Comparison of ENCODE assay signal across 17 cellular contexts in genomic region chr2:169012812-169013627, GRCh38. TPM values are rescaled to one million over a fixed set of nuclear protein-coding genes. Genes with fewer than 3 reads are reported as not detected.
DNase-seq lines count a peak whose midpoint lies in the region; ATAC-seq and TF ChIP-seq lines count a peak whose summit lies in the region.
"Had no signal": no experiment of that assay in that cellular context is flagged by ENCODE, and none has a peak within 500 bp of the region (broad histone marks: within the 10 kb centered on the region; RNA-seq: fewer than 3 reads in every experiment).

No MANE protein-coding gene starts in this region.

- DNase-seq in activated CD4-positive, alpha-beta T cell treated with anti-CD3 and anti-CD28 coated beads, Interleukin-2, amount 10 ng/mL, durations not matched to agents 24 days and 14 days = no peak
- DNase-seq in activated CD4-positive, alpha-beta T cell treated with anti-CD3 and anti-CD28 coated beads for 1 hour = no peak
- peak; percentile 71 to 87 for DNase-seq in cardiac fibroblast (ENCODE audit: low read depth in 2 of 2)
- no peak for DNase-seq in heart right ventricle
- no peak for DNase-seq in foreskin fibroblast
- no peak for DNase-seq in central memory CD4-positive, alpha-beta T cell
- DNase-seq in upper lobe of right lung = no peak
- DNase-seq: 8988T; activated CD8-positive, alpha-beta T cell treated with anti-CD3 and anti-CD28 coated beads, Interleukin-2, amount 10 ng/mL, durations not matched to agents 7 days and 5 days; CD4-positive, CD25-positive, alpha-beta regulatory T cell; glutamatergic neuron; NCI-H1048; NCI-H2227 treated with DMSO at 0.1 percent for 48 hours; posterior cingulate gyrus had no signal

- intact Hi-C loops in activated CD4-positive, alpha-beta T cell treated with anti-CD3 and anti-CD28 coated beads, Interleukin-2, amount 10 ng/mL, durations not matched to agents 24 days and 14 days (cut with micrococcal nuclease) = loop anchor here (2.0 kb wide), 1 partner anchor 60 kb away; no protein-coding TSS in a partner anchor
- intact Hi-C loops in heart right ventricle (cut with DNase I) (loop anchor here in 1 of 10 donors (5.0 kb wide), 1 partner anchor 59 kb away; no protein-coding TSS in a partner anchor), upper lobe of right lung (cut with DNase I) (no loop called here)

- H3K4me3 ChIP-seq in cardiac fibroblast (replicated peaks in 1 of 2; ENCODE audit: low read depth in 2 of 2, low read length in 2 of 2) (no peak overlapping the region), heart right ventricle (no peak overlapping the region), skeletal muscle satellite cell (ENCODE audit: low read length) (no peak overlapping the region), foreskin fibroblast (ENCODE audit: low read depth in 1 of 2, low read length in 2 of 2) (no peak overlapping the region), upper lobe of right lung (no peak overlapping the region)
- H3K4me3 ChIP-seq: GM12878 had no signal

- H3K27ac Mint-ChIP-seq in activated CD4-positive, alpha-beta T cell treated with anti-CD3 and anti-CD28 coated beads, Interleukin-2, amount 10 ng/mL, durations not matched to agents 24 days and 14 days = peak overlapping the region; percentile 56
- H3K27ac Mint-ChIP-seq: activated CD8-positive, alpha-beta T cell treated with anti-CD3 and anti-CD28 coated beads, Interleukin-2, amount 10 ng/mL, durations not matched to agents 7 days and 5 days; CD4-positive, CD25-positive, alpha-beta regulatory T cell had no signal

- WGBS in heart right ventricle, 2 donors = 46 to 54% methylated on average over 6 of the region's 6 CpGs

- H3K27ac ChIP-seq in heart right ventricle = peak overlapping the region in 7 of 10 donors; percentile 5 to 78 (median 55)
- H3K27ac ChIP-seq in upper lobe of right lung = no peak overlapping the region

- no peaks in the 10 kb centered on the region for H3K27me3 ChIP-seq in heart right ventricle
- H3K27me3 ChIP-seq in skeletal muscle satellite cell (ENCODE audit: control insufficient read depth, insufficient read depth, low read length) = no peaks in the 10 kb centered on the region
- no peaks in the 10 kb centered on the region for H3K27me3 ChIP-seq in upper lobe of right lung

- peaks cover 2% of the 10 kb centered on the region for H3K36me3 Mint-ChIP-seq in activated CD4-positive, alpha-beta T cell treated with anti-CD3 and anti-CD28 coated beads, Interleukin-2, amount 10 ng/mL, durations not matched to agents 24 days and 14 days (ENCODE audit: low read depth)
- H3K36me3 Mint-ChIP-seq: CD4-positive, CD25-positive, alpha-beta regulatory T cell had no signal

- no peak for TF ChIP-seq CTCF in cardiac fibroblast (IDR thresholded peaks at IDR 0.05; ENCODE audit: low read depth, low read length)
- no peak for TF ChIP-seq CTCF in heart right ventricle (IDR thresholded peaks at IDR 0.05)
- no peak for TF ChIP-seq CTCF in foreskin fibroblast (IDR thresholded peaks at IDR 0.05; ENCODE audit: low read depth, low read length)
- TF ChIP-seq CTCF in upper lobe of right lung (IDR thresholded peaks at IDR 0.05) = no peak

- H3K4me1 ChIP-seq in heart right ventricle (peaks cover 0 to 18% (median 6%) of the 10 kb centered on the region in 9 donors), skeletal muscle satellite cell (ENCODE audit: control insufficient read depth, insufficient read depth, low read length) (peaks cover 39% of the 10 kb centered on the region), upper lobe of right lung (no peaks in the 10 kb centered on the region)

- H3K36me3 ChIP-seq in heart right ventricle = no peaks in the 10 kb centered on the region
- no peaks in the 10 kb centered on the region for H3K36me3 ChIP-seq in skeletal muscle satellite cell (ENCODE audit: insufficient read depth, low read length)
- H3K36me3 ChIP-seq in upper lobe of right lung = no peaks in the 10 kb centered on the region

- H3K9me3 ChIP-seq in heart right ventricle (no peaks in the 10 kb centered on the region), skeletal muscle satellite cell (replicated peaks; ENCODE audit: low read length) (no peaks in the 10 kb centered on the region), upper lobe of right lung (no peaks in the 10 kb centered on the region)

- peaks cover 5% of the 10 kb centered on the region for H3K9me3 Mint-ChIP-seq in activated CD4-positive, alpha-beta T cell treated with anti-CD3 and anti-CD28 coated beads, Interleukin-2, amount 10 ng/mL, durations not matched to agents 24 days and 14 days

- H3K4me3 Mint-ChIP-seq in activated CD4-positive, alpha-beta T cell treated with anti-CD3 and anti-CD28 coated beads, Interleukin-2, amount 10 ng/mL, durations not matched to agents 24 days and 14 days = no peak overlapping the region
- H3K4me3 Mint-ChIP-seq: activated CD8-positive, alpha-beta T cell treated with anti-CD3 and anti-CD28 coated beads, Interleukin-2, amount 10 ng/mL, durations not matched to agents 7 days and 5 days; CD4-positive, CD25-positive, alpha-beta regulatory T cell had no signal

- H3K27me3 Mint-ChIP-seq in activated CD4-positive, alpha-beta T cell treated with anti-CD3 and anti-CD28 coated beads, Interleukin-2, amount 10 ng/mL, durations not matched to agents 24 days and 14 days = no peaks in the 10 kb centered on the region

- ATAC-seq in heart right ventricle = peak in 1 of 8 donors; percentile 5
- no peak for ATAC-seq in upper lobe of right lung
- ATAC-seq: activated CD8-positive, alpha-beta T cell treated with anti-CD3 and anti-CD28 coated beads, Interleukin-2, amount 10 ng/mL, durations not matched to agents 7 days and 5 days; GM12878 had no signal

- peak overlapping the region; percentile 31 for H3K9ac ChIP-seq in skeletal muscle satellite cell (ENCODE audit: low read depth, low read length)

- peaks cover 5% of the 10 kb centered on the region for H3K4me1 Mint-ChIP-seq in activated CD4-positive, alpha-beta T cell treated with anti-CD3 and anti-CD28 coated beads, Interleukin-2, amount 10 ng/mL, durations not matched to agents 24 days and 14 days
- H3K4me1 Mint-ChIP-seq: CD4-positive, CD25-positive, alpha-beta regulatory T cell had no signal

- peak overlapping the region; percentile 31 for H3K4me2 ChIP-seq in skeletal muscle satellite cell (ENCODE audit: low read length)

RNA-seq across cellular contexts. Expression of gene ABCB11, which starts 18.1 kb away (rescaled TPM):
- not detected in 2 replicates for total RNA-seq in activated CD4-positive, alpha-beta T cell treated with anti-CD3 and anti-CD28 coated beads, Interleukin-2, amount 10 ng/mL, durations not matched to agents 24 days and 14 days
- total RNA-seq in heart right ventricle (under 1 TPM in 3 of 10 donors, not detected in 7; 0.05 to 0.23 (median 0.06) TPM), upper lobe of right lung (0.06 TPM)
- polyA plus RNA-seq in heart right ventricle = under 1 TPM; 0.01 to 0.07 TPM
- total RNA-seq in skeletal muscle satellite cell (2012; rRNA removed) = not detected in 2 replicates
- total RNA-seq: CD4-positive, CD25-positive, alpha-beta regulatory T cell; GM12878; IMR-90 had no signal
- polyA plus RNA-seq: CD4-positive, CD25-positive, alpha-beta regulatory T cell; GM12878; IMR-90 had no signal

RNA-seq across cellular contexts. Expression of gene DHRS9, which starts 56.3 kb away (rescaled TPM):
- total RNA-seq in activated CD4-positive, alpha-beta T cell treated with anti-CD3 and anti-CD28 coated beads, Interleukin-2, amount 10 ng/mL, durations not matched to agents 24 days and 14 days = 4.5 and 5.2 TPM in 2 replicates
- total RNA-seq in heart right ventricle (10 to 100 TPM in 1 of 10 donors, 1 to 10 TPM in 5, under 1 TPM in 4; 0.17 to 10.4 (median 1.5) TPM), upper lobe of right lung (7.6 TPM)
- 10 to 100 TPM in 1 of 2 donors, under 1 TPM in 1; 0.73 to 10.4 TPM for polyA plus RNA-seq in heart right ventricle
- total RNA-seq in skeletal muscle satellite cell (2012; rRNA removed) = not detected in 2 replicates
- total RNA-seq: activated CD8-positive, alpha-beta T cell treated with anti-CD3 and anti-CD28 coated beads, Interleukin-2, amount 10 ng/mL, durations not matched to agents 7 days and 5 days; CD4-positive, CD25-positive, alpha-beta regulatory T cell; IMR-90 had no signal
- polyA plus RNA-seq: CD4-positive, CD25-positive, alpha-beta regulatory T cell; IMR-90 had no signal

Comparison
In these comparisons a context has a peak if more than half of its experiments do, and no peak if none do; other contexts are left out.
1. DNase-seq: peak in cardiac fibroblast (2 of 2); none in activated CD4-positive, alpha-beta T cell treated with anti-CD3 and anti-CD28 coated beads, Interleukin-2, amount 10 ng/mL, durations not matched to agents 24 days and 14 days (single experiment), activated CD4-positive, alpha-beta T cell treated with anti-CD3 and anti-CD28 coated beads for 1 hour (single experiment), heart right ventricle (0 of 2), foreskin fibroblast (0 of 2), central memory CD4-positive, alpha-beta T cell (single experiment) and upper lobe of right lung (single experiment).